ENCODE assay signal across 7 cellular contexts in the genomic region with DNA sequence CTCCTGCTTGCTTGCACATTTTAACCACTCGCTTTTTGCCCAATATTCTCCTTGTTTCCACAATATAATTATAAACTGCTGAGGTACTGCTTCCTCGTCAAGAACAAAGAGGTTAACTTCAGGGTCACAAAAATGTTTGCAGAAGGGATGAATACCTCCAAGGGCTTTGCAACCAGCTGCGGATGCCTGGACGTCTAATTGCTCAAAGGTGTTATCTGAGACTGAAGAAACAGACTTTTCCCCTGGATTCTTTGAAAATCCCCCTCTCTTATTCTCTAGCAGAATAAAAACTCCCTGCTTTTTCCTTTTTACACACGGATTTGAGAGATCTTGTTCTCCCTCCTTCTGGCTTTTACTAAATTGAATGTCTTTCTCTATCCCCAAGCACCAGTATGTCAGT. TPM values are rescaled to one million over a fixed set of nuclear protein-coding genes. Genes with fewer than 3 reads are reported as not detected.
A peak's percentile ranks its signal among the peaks of the same experiment; 100 is the strongest.
DNase-seq lines count a peak whose midpoint lies in the region; ATAC-seq, FAIRE-seq and TF ChIP-seq lines count a peak whose summit lies in the region.

No MANE protein-coding gene starts in this region.

- POLR2A ChIA-PET in activated CD8-positive, alpha-beta T cell treated with anti-CD3 and anti-CD28 coated beads, Interleukin-2, amount 10 ng/mL, durations not matched to agents 7 days and 5 days (lab: Charles Lee): no interaction called here

- peak overlapping the region; percentile 83 for H3K4me3 Mint-ChIP-seq in activated CD8-positive, alpha-beta T cell treated with anti-CD3 and anti-CD28 coated beads, Interleukin-2, amount 10 ng/mL, durations not matched to agents 7 days and 5 days

- no peak for TF ChIP-seq CTCF in spleen (IDR thresholded peaks at IDR 0.05 in 8 of 11, conservative IDR thresholded peaks at IDR 0.05 in 3 of 11)

- peaks cover 10% of the 10 kb centered on the region for H3K4me1 Mint-ChIP-seq in activated CD8-positive, alpha-beta T cell treated with anti-CD3 and anti-CD28 coated beads, Interleukin-2, amount 10 ng/mL, durations not matched to agents 7 days and 5 days (ENCODE audit: low read depth)

- H3K4me3 ChIP-seq in HUES6 (ENCODE audit: low read depth, low read length): peak overlapping the region; percentile 90
- peak overlapping the region; percentile 82 for H3K4me3 ChIP-seq in iPS-20b (ENCODE audit: low read length)
- peak overlapping the region; percentile 41 to 76 (median 64) for H3K4me3 ChIP-seq in spleen

- ATAC-seq in activated CD8-positive, alpha-beta T cell treated with anti-CD3 and anti-CD28 coated beads, Interleukin-2, amount 10 ng/mL, durations not matched to agents 7 days and 5 days: no peak
- ATAC-seq in GM21786 (IDR thresholded peaks at IDR 0.05; ENCODE audit: unreplicated experiment): no peak

- H3K36me3 ChIP-seq in HUES6 (ENCODE audit: control insufficient read depth, insufficient read depth, low read length): no peaks in the 10 kb centered on the region
- H3K36me3 ChIP-seq in iPS-20b (ENCODE audit: insufficient read depth, low read depth, low read length): no peaks in the 10 kb centered on the region
- no peaks in the 10 kb centered on the region for H3K36me3 ChIP-seq in spleen

- H3K27me3 Mint-ChIP-seq in activated CD8-positive, alpha-beta T cell treated with anti-CD3 and anti-CD28 coated beads, Interleukin-2, amount 10 ng/mL, durations not matched to agents 7 days and 5 days (ENCODE audit: low read depth): peaks cover 50% of the 10 kb centered on the region

- H3K4me1 ChIP-seq in HUES6 (ENCODE audit: control insufficient read depth, insufficient read depth, low read length) (peaks cover 31% of the 10 kb centered on the region), iPS-20b (ENCODE audit: insufficient read depth, low read length) (peaks cover 29% of the 10 kb centered on the region; the same call in 1 of the 2 replicates), spleen (peaks cover 7 to 35% (median 24%) of the 10 kb centered on the region in 6 donors)

- no peak overlapping the region for H3K27ac Mint-ChIP-seq in activated CD8-positive, alpha-beta T cell treated with anti-CD3 and anti-CD28 coated beads, Interleukin-2, amount 10 ng/mL, durations not matched to agents 7 days and 5 days

- H3K36me3 Mint-ChIP-seq in activated CD8-positive, alpha-beta T cell treated with anti-CD3 and anti-CD28 coated beads, Interleukin-2, amount 10 ng/mL, durations not matched to agents 7 days and 5 days (ENCODE audit: low read depth): no peaks in the 10 kb centered on the region

- no peaks in the 10 kb centered on the region for H3K9me3 Mint-ChIP-seq in activated CD8-positive, alpha-beta T cell treated with anti-CD3 and anti-CD28 coated beads, Interleukin-2, amount 10 ng/mL, durations not matched to agents 7 days and 5 days (ENCODE audit: insufficient read depth)

- H3K27me3 ChIP-seq in HUES6 (ENCODE audit: control insufficient read depth, insufficient read depth, low read length): peaks cover 28% of the 10 kb centered on the region
- H3K27me3 ChIP-seq in iPS-20b (ENCODE audit: insufficient read depth, low read length): peaks cover 35% of the 10 kb centered on the region
- peaks cover 0 to 47% (median 7%) of the 10 kb centered on the region in 7 donors for H3K27me3 ChIP-seq in spleen (replicated peaks in 1 of 7)

- CTCF ChIA-PET in activated CD8-positive, alpha-beta T cell treated with anti-CD3 and anti-CD28 coated beads, Interleukin-2, amount 10 ng/mL, durations not matched to agents 7 days and 5 days (lab: Charles Lee): interaction anchor here (0.7 to 1.8 kb wide), 8 partner anchors 10 to 62 kb away, joined by 3 to 13 read pairs (median 4); no protein-coding TSS in a partner anchor

- H3K27ac ChIP-seq in HUES6 (ENCODE audit: low read depth, low read length) (no peak overlapping the region), iPS-20b (ENCODE audit: low read length) (no peak overlapping the region), spleen (peak overlapping the region; percentile 81 to 94 (median 92))

- WGBS in spleen, 5 donors: 26 to 36% (median 31%) methylated on average over 5 of the region's 5 CpGs

- no peak for TF ChIP-seq POLR2A in spleen (IDR thresholded peaks at IDR 0.05)

- intact Hi-C loops in spleen (cut with DNase I; ENCODE audit: low total_unique reads): no loop called here

- H3K9me3 ChIP-seq in HUES6 (ENCODE audit: control insufficient read depth, insufficient read depth, low read depth, low read length) (no peaks in the 10 kb centered on the region), iPS-20b (ENCODE audit: insufficient read depth, low read depth, low read length) (no peaks in the 10 kb centered on the region), spleen (no peaks in the 10 kb centered on the region)

- no peak for FAIRE-seq in RCC 7860 (lab: Jason Lieb, UNC)

- H3K9ac ChIP-seq in HUES6 (ENCODE audit: low read length) (peak overlapping the region; percentile 65), iPS-20b (ENCODE audit: low read depth, low read length) (peak overlapping the region; percentile 76; the same call in 1 of the 2 replicates)

- no peak for DNase-seq in activated CD8-positive, alpha-beta T cell treated with anti-CD3 and anti-CD28 coated beads, Interleukin-2, amount 10 ng/mL, durations not matched to agents 7 days and 5 days
- DNase-seq in spleen (no peak), RCC 7860 (ENCODE audit: low spot score) (no peak), DMS153 (lab: John Stamatoyannopoulos, UW) (no peak)

RNA-seq across cellular contexts. Expression of a gene that starts 0.4 kb away (rescaled TPM):
- total RNA-seq in activated CD8-positive, alpha-beta T cell treated with anti-CD3 and anti-CD28 coated beads, Interleukin-2, amount 10 ng/mL, durations not matched to agents 7 days and 5 days: not detected
- total RNA-seq in spleen: 10 to 100 TPM; 32.1 to 64.8 (median 35.2) TPM
- polyA plus RNA-seq in spleen: 10 to 100 TPM in 2 of 3 donors, 1 to 10 TPM in 1; 7.2 to 12.7 (median 11.4) TPM

RNA-seq across cellular contexts. Expression of a gene that starts 9.1 kb away (rescaled TPM):
- not detected for total RNA-seq in activated CD8-positive, alpha-beta T cell treated with anti-CD3 and anti-CD28 coated beads, Interleukin-2, amount 10 ng/mL, durations not matched to agents 7 days and 5 days
- total RNA-seq in spleen: not detected
- under 1 TPM in 1 of 3 donors, not detected in 2; 0.08 TPM for polyA plus RNA-seq in spleen

Comparison
In these comparisons a context has a peak if more than half of its experiments do, and no peak if none do; other contexts are left out.
1. H3K27ac ChIP-seq: peak in spleen (8 of 8); none in HUES6 (single experiment) and iPS-20b (single experiment).
2. RNA of a gene that starts 0.4 kb away (total RNA-seq): 32.1 to 64.8 TPM in spleen; not detected in activated CD8-positive, alpha-beta T cell treated with anti-CD3 and anti-CD28 coated beads, Interleukin-2, amount 10 ng/mL, durations not matched to agents 7 days and 5 days; every median in the first group is over 10 times any median in the second.
3. Peak in every context shown above with its lines, with median percentiles within 50 percentile points of each other: H3K4me3 ChIP-seq.